In genomic region chr7:48089415-48089975, GRCh38 we compare ENCODE assay signal across 8 cellular contexts. TPM values are rescaled to one million over a fixed set of nuclear protein-coding genes. Genes with fewer than 3 reads are reported as not detected.
DNase-seq lines count a peak whose midpoint lies in the region; ATAC-seq and TF ChIP-seq lines count a peak whose summit lies in the region.

No MANE protein-coding gene starts in this region.

- no peaks in the 10 kb centered on the region for H4K20me1 ChIP-seq in OCI-LY1 (ENCODE audit: insufficient read depth, low read length)

- H3F3A ChIP-seq in OCI-LY1 (ENCODE audit: insufficient read depth, low read length) = no peaks in the 10 kb centered on the region

- H3K36me3 ChIP-seq in OCI-LY1 (ENCODE audit: insufficient read depth, low read length) (no peaks in the 10 kb centered on the region), iPS-15b (ENCODE audit: control insufficient read depth, insufficient read depth, low read length) (peaks cover 30% of the 10 kb centered on the region), skeletal muscle satellite cell (ENCODE audit: insufficient read depth, low read length) (peaks cover 26% of the 10 kb centered on the region)

- H3K9ac ChIP-seq in OCI-LY1 (ENCODE audit: low read length) = peak overlapping the region; percentile 50; the same call in 1 of the 2 replicates
- H3K9ac ChIP-seq in iPS-15b (ENCODE audit: low read depth, low read length) = peak overlapping the region; percentile 79
- peak overlapping the region; percentile 91 for H3K9ac ChIP-seq in skeletal muscle satellite cell (ENCODE audit: low read depth, low read length)

- H3K4me3 ChIP-seq in OCI-LY1 (ENCODE audit: low read depth, low read length, poor library complexity, severe bottlenecking) = peak overlapping the region; percentile 66
- H3K4me3 ChIP-seq in iPS-15b (ENCODE audit: low read depth, low read length) = peak overlapping the region; percentile 89
- H3K4me3 ChIP-seq in skeletal muscle satellite cell (ENCODE audit: low read length) = peak overlapping the region; percentile 94

- no peak for TF ChIP-seq CTCF in OCI-LY1 (IDR thresholded peaks at IDR 0.05; ENCODE audit: low read length)

- no peaks in the 10 kb centered on the region for H3K9me3 ChIP-seq in OCI-LY1 (ENCODE audit: low read length)
- no peaks in the 10 kb centered on the region for H3K9me3 ChIP-seq in iPS-15b (ENCODE audit: control insufficient read depth, insufficient read depth, low read length)
- no peaks in the 10 kb centered on the region for H3K9me3 ChIP-seq in skeletal muscle satellite cell (replicated peaks; ENCODE audit: low read length)

- H3K36me3 Mint-ChIP-seq in activated naive CD8-positive, alpha-beta T cell treated with anti-CD3 and anti-CD28 coated beads, Interleukin-2, amount 50 U/mL, for 24 hours (ENCODE audit: low read depth) = peaks cover 43% of the 10 kb centered on the region

- H3K27me3 ChIP-seq in OCI-LY1 (ENCODE audit: insufficient read depth, low read length) = no peaks in the 10 kb centered on the region
- no peaks in the 10 kb centered on the region for H3K27me3 ChIP-seq in iPS-15b (ENCODE audit: control insufficient read depth, insufficient read depth, low read length)
- H3K27me3 ChIP-seq in skeletal muscle satellite cell (ENCODE audit: control insufficient read depth, insufficient read depth, low read length) = no peaks in the 10 kb centered on the region

- H3K27ac Mint-ChIP-seq in activated naive CD8-positive, alpha-beta T cell treated with anti-CD3 and anti-CD28 coated beads, Interleukin-2, amount 50 U/mL, for 24 hours = peak overlapping the region; percentile 54

- H2AFZ ChIP-seq in OCI-LY1 (ENCODE audit: low read length) = no peak overlapping the region

- H3K4me3 Mint-ChIP-seq in activated naive CD8-positive, alpha-beta T cell treated with anti-CD3 and anti-CD28 coated beads, Interleukin-2, amount 50 U/mL, for 24 hours = peak overlapping the region; percentile 82

- no peaks in the 10 kb centered on the region for H3K9me3 Mint-ChIP-seq in activated naive CD8-positive, alpha-beta T cell treated with anti-CD3 and anti-CD28 coated beads, Interleukin-2, amount 50 U/mL, for 24 hours

- peak overlapping the region; percentile 93 for H3K4me2 ChIP-seq in OCI-LY1 (ENCODE audit: low read length)
- peak overlapping the region; percentile 99 for H3K4me2 ChIP-seq in skeletal muscle satellite cell (ENCODE audit: low read length)

- no peaks in the 10 kb centered on the region for H3K9me2 ChIP-seq in OCI-LY1 (ENCODE audit: low read depth, low read length)

- H3K4me1 ChIP-seq in OCI-LY1 (ENCODE audit: insufficient read depth, low read length, severe bottlenecking) (peaks cover 46% of the 10 kb centered on the region), iPS-15b (ENCODE audit: control insufficient read depth, insufficient read depth, low read length) (peaks cover 18% of the 10 kb centered on the region), skeletal muscle satellite cell (ENCODE audit: control insufficient read depth, insufficient read depth, low read length) (peaks cover 63% of the 10 kb centered on the region)

- peak overlapping the region; percentile 14 for H3K27ac ChIP-seq in OCI-LY1 (ENCODE audit: low read depth, low read length, poor library complexity, severe bottlenecking)

- peak; percentile 7 for ATAC-seq in HG02884 (IDR thresholded peaks at IDR 0.05; ENCODE audit: unreplicated experiment)
- peak; percentile 2 for ATAC-seq in activated naive CD8-positive, alpha-beta T cell treated with anti-CD3 and anti-CD28 coated beads, Interleukin-2, amount 50 U/mL, for 24 hours

- H3K27me3 Mint-ChIP-seq in activated naive CD8-positive, alpha-beta T cell treated with anti-CD3 and anti-CD28 coated beads, Interleukin-2, amount 50 U/mL, for 24 hours = no peaks in the 10 kb centered on the region

- peaks cover 77% of the 10 kb centered on the region for H3K4me1 Mint-ChIP-seq in activated naive CD8-positive, alpha-beta T cell treated with anti-CD3 and anti-CD28 coated beads, Interleukin-2, amount 50 U/mL, for 24 hours

- H3K79me2 ChIP-seq in OCI-LY1 (ENCODE audit: insufficient read depth, low read length) = no peaks in the 10 kb centered on the region

- DNase-seq in DMS153 treated with DMSO at 0.1 percent for 48 hours (lab: John Stamatoyannopoulos, UW; ENCODE audit: unreplicated experiment) (peak; percentile 32), DMS153 (lab: John Stamatoyannopoulos, UW) (no peak), OCI-M2 (lab: John Stamatoyannopoulos, UW; ENCODE audit: unreplicated experiment) (no peak)
- DNase-seq in activated naive CD8-positive, alpha-beta T cell treated with anti-CD3 and anti-CD28 coated beads, Interleukin-2, amount 50 U/mL, for 24 hours = peak; percentile 56

RNA-seq across cellular contexts. Expression of gene UPP1, which starts 0.4 kb away (rescaled TPM):
- total RNA-seq in skeletal muscle satellite cell (2012; rRNA removed) = 30.4 and 31.7 TPM in 2 replicates

RNA-seq across cellular contexts. Expression of gene C7orf57, which starts 54.2 kb away (rescaled TPM):
- not detected in 2 replicates for total RNA-seq in skeletal muscle satellite cell (2012; rRNA removed)

Comparison
In these comparisons a context has a peak if more than half of its experiments do, and no peak if none do; other contexts are left out.
1. DNase-seq: peak in DMS153 treated with DMSO at 0.1 percent for 48 hours (single experiment) and activated naive CD8-positive, alpha-beta T cell treated with anti-CD3 and anti-CD28 coated beads, Interleukin-2, amount 50 U/mL, for 24 hours (single experiment); none in DMS153 (single experiment) and OCI-M2 (single experiment).
2. Peak in every context shown above with its lines, with median percentiles within 50 percentile points of each other: H3K4me3 ChIP-seq and H3K9ac ChIP-seq.